8 cellular contexts compared by ENCODE assay signal in genomic region chr3:146543461-146544012, GRCh38.
DNase-seq lines count a peak whose midpoint lies in the region; ATAC-seq lines count a peak whose summit lies in the region.

No MANE protein-coding gene starts in this region.

- H3K27me3 Mint-ChIP-seq in activated T-cell treated with anti-CD3 and anti-CD28 coated beads, Interleukin-2, amount 50 U/mL, for 24 hours, result no peaks in the 10 kb centered on the region

- no peak for DNase-seq in activated T-cell treated with anti-CD3 and anti-CD28 coated beads, Interleukin-2, amount 50 U/mL, for 24 hours
- no peak for DNase-seq in activated T-cell treated with anti-CD3 and anti-CD28 coated beads, Interleukin-2, amount 50 U/mL, for 1 hour
- peak; percentile 32 for DNase-seq in RKO (ENCODE audit: low spot score)
- no peak for DNase-seq in effector memory CD4-positive, alpha-beta T cell
- no peak for DNase-seq in stimulated activated CD4-positive, alpha-beta T cell treated with anti-CD3 and anti-CD28 coated beads, Interleukin-1b, Interleukin-23, amount 100 ng/mL, for 48 hours
- no peak for DNase-seq in activated CD4-positive, CD25-positive, alpha-beta regulatory T cell (lab: John Stamatoyannopoulos, UW)

- H3K36me3 ChIP-seq in effector memory CD4-positive, alpha-beta T cell (ENCODE audit: control insufficient read depth, insufficient read depth, low read length), result no peaks in the 10 kb centered on the region
- peaks cover 2% of the 10 kb centered on the region in 2 donors for H3K36me3 ChIP-seq in mucosa of rectum (ENCODE audit: control insufficient read depth in 2 of 2, insufficient read depth in 2 of 2, low read length in 2 of 2)

- H3K27ac ChIP-seq in effector memory CD4-positive, alpha-beta T cell (ENCODE audit: insufficient read depth, low read length, poor library complexity, severe bottlenecking), result no peak overlapping the region
- peak overlapping the region; percentile 96 to 98 for H3K27ac ChIP-seq in mucosa of rectum (ENCODE audit: low read depth in 2 of 2, low read length in 2 of 2)

- H3K4me3 ChIP-seq in effector memory CD4-positive, alpha-beta T cell (ENCODE audit: insufficient read depth, low read depth, low read length, poor library complexity, severe bottlenecking), result peak overlapping the region; percentile 81
- peak overlapping the region; percentile 91 to 92 for H3K4me3 ChIP-seq in mucosa of rectum (ENCODE audit: low read length in 2 of 2)

- H3K36me3 Mint-ChIP-seq in activated T-cell treated with anti-CD3 and anti-CD28 coated beads, Interleukin-2, amount 50 U/mL, for 24 hours (ENCODE audit: low read depth), result peaks cover 47% of the 10 kb centered on the region

- H3K27me3 ChIP-seq in effector memory CD4-positive, alpha-beta T cell (replicated peaks; ENCODE audit: control insufficient read depth, insufficient read depth, low read length, poor library complexity, severe bottlenecking), result no peaks in the 10 kb centered on the region
- no peaks in the 10 kb centered on the region for H3K27me3 ChIP-seq in mucosa of rectum (ENCODE audit: control insufficient read depth in 2 of 2, insufficient read depth in 2 of 2, low read length in 2 of 2)

- ATAC-seq in HG02970 (IDR thresholded peaks at IDR 0.05; ENCODE audit: low FRiP score, unreplicated experiment), result peak; percentile 2

- peaks cover 66% of the 10 kb centered on the region for H3K4me1 Mint-ChIP-seq in activated T-cell treated with anti-CD3 and anti-CD28 coated beads, Interleukin-2, amount 50 U/mL, for 24 hours (ENCODE audit: low read depth)

- H3K27ac Mint-ChIP-seq in activated T-cell treated with anti-CD3 and anti-CD28 coated beads, Interleukin-2, amount 50 U/mL, for 24 hours, result peak overlapping the region; percentile 95

- no peaks in the 10 kb centered on the region for H3K9me3 ChIP-seq in effector memory CD4-positive, alpha-beta T cell (ENCODE audit: control insufficient read depth, low read length)
- H3K9me3 ChIP-seq in mucosa of rectum (ENCODE audit: control insufficient read depth in 2 of 2, low read length in 2 of 2), result no peaks in the 10 kb centered on the region

- peak overlapping the region; percentile 91 to 98 for H3K9ac ChIP-seq in mucosa of rectum (ENCODE audit: low read depth in 1 of 2, low read length in 2 of 2)

- H3K4me1 ChIP-seq in effector memory CD4-positive, alpha-beta T cell (ENCODE audit: control insufficient read depth, insufficient read depth, low read length, poor library complexity, severe bottlenecking), result peaks cover 8% of the 10 kb centered on the region
- H3K4me1 ChIP-seq in mucosa of rectum (ENCODE audit: control insufficient read depth in 2 of 2, insufficient read depth in 2 of 2, low read length in 2 of 2), result peaks cover 29 to 36% of the 10 kb centered on the region in 2 donors

- no peaks in the 10 kb centered on the region for H3K9me3 Mint-ChIP-seq in activated T-cell treated with anti-CD3 and anti-CD28 coated beads, Interleukin-2, amount 50 U/mL, for 24 hours

- peak overlapping the region; percentile 91 for H3K4me3 Mint-ChIP-seq in activated T-cell treated with anti-CD3 and anti-CD28 coated beads, Interleukin-2, amount 50 U/mL, for 24 hours
